In genomic region chr10:5464521-5464920, GRCh38 we compare ENCODE assay signal across 16 cellular contexts. TPM values are rescaled to one million over a fixed set of nuclear protein-coding genes. Genes with fewer than 3 reads are reported as not detected.
DNase-seq lines count a peak whose midpoint lies in the region; ATAC-seq and TF ChIP-seq lines count a peak whose summit lies in the region.
"Had no signal": no experiment of that assay in that cellular context is flagged by ENCODE, and none has a peak within 500 bp of the region (broad histone marks: within the 10 kb centered on the region; RNA-seq: fewer than 3 reads in every experiment).

No MANE protein-coding gene starts in this region.

- peaks cover 24% of the 10 kb centered on the region for H3K36me3 Mint-ChIP-seq in nephron (ENCODE audit: low read depth)
- H3K36me3 Mint-ChIP-seq in T-helper 2 cell treated with Interferon-gamma antibody and Interleukin-4, amounts not matched to agents 5 μg/mL and 100 μg/mL, for 36 hours (ENCODE audit: low read depth): peaks cover 9% of the 10 kb centered on the region

- BruUV-seq in PC-9 (replicated peaks; lab: Mats Ljungman, UMichigan): no TSS peak

- CTCF ChIA-PET in BJ (lab: Yijun Ruan, JAX): interaction anchor here (0.7 kb wide), 1 partner anchor 157 kb away, joined by 3 read pairs; no protein-coding TSS in a partner anchor
- CTCF ChIA-PET in PC-9 (lab: Charles Lee): interaction anchor here (1.2 kb wide), 1 partner anchor 85 kb away, joined by 3 read pairs; no protein-coding TSS in a partner anchor

- no peaks in the 10 kb centered on the region for H4K20me1 ChIP-seq in PC-9 (ENCODE audit: insufficient read depth)

- H3K27me3 ChIP-seq in BJ (ENCODE audit: control insufficient read depth, insufficient read depth, low read length): no peaks in the 10 kb centered on the region
- no peaks in the 10 kb centered on the region for H3K27me3 ChIP-seq in PC-9 (ENCODE audit: insufficient read depth, low read depth)
- H3K27me3 ChIP-seq: SJSA1 had no signal

- intact Hi-C loops in PC-9 (cut with micrococcal nuclease; ENCODE audit: unreplicated experiment): no loop called here

- H3K36me3 ChIP-seq in BJ (ENCODE audit: control insufficient read depth, insufficient read depth, low read length) (0 out of 2 replicates have a peak, but pooled peaks cover 1% of the 10 kb centered on the region), PC-9 (ENCODE audit: low read depth) (no peaks in the 10 kb centered on the region; the same call in 1 of the 2 replicates)

- TF ChIP-seq CTCF in BJ (IDR thresholded peaks at IDR 0.05; ENCODE audit: insufficient read depth, low read depth, low read length): 0 out of 2 replicates have a peak, but pooled peaks have one; percentile 1
- no peak for TF ChIP-seq CTCF in PC-9 (conservative IDR thresholded peaks at IDR 0.05)
- TF ChIP-seq CTCF in epithelial cell of esophagus (IDR thresholded peaks at IDR 0.05; ENCODE audit: insufficient read depth, low read depth, low read length, missing control alignments): peak; percentile 25
- TF ChIP-seq CTCF in nephron (IDR thresholded peaks at IDR 0.05; ENCODE audit: unreplicated experiment in 3 of 3): no peak

- ATAC-seq in GM18519 (IDR thresholded peaks at IDR 0.05; ENCODE audit: low FRiP score, unreplicated experiment): no peak
- ATAC-seq in HG02885 (IDR thresholded peaks at IDR 0.05; ENCODE audit: poor library complexity, unreplicated experiment): no peak

- DNase-seq in BJ (ENCODE audit: low read depth) (no peak), PC-9 (no peak), epithelial cell of esophagus (ENCODE audit: low read depth) (peak; percentile 45), NCI-H2196 treated with DMSO at 0.1 percent for 48 hours (lab: John Stamatoyannopoulos, UW; ENCODE audit: unreplicated experiment) (no peak)
- DNase-seq in T-helper 2 cell treated with Interferon-gamma antibody and Interleukin-4, amounts not matched to agents 5 μg/mL and 100 μg/mL, for 36 hours (ENCODE audit: low spot score): no peak
- DNase-seq: NCI-H1417, NCI-H187, NCI-H345, NCI-H524 treated with DMSO at 0.1 percent for 48 hours had no signal

- H3K4me1 ChIP-seq in PC-9 (replicated peaks; ENCODE audit: insufficient read depth): peaks cover 30% of the 10 kb centered on the region
- H3K4me1 ChIP-seq: HAP-1, SJSA1 had no signal

- no peak overlapping the region for H2AFZ ChIP-seq in PC-9

- H3K9me3 ChIP-seq in PC-9 (ENCODE audit: insufficient read depth, low read depth): no peaks in the 10 kb centered on the region
- H3K9me3 ChIP-seq: HAP-1 had no signal

- no peak overlapping the region for H3K4me3 Mint-ChIP-seq in nephron
- H3K4me3 Mint-ChIP-seq in T-helper 2 cell treated with Interferon-gamma antibody and Interleukin-4, amounts not matched to agents 5 μg/mL and 100 μg/mL, for 36 hours: no peak overlapping the region

- H3K27me3 Mint-ChIP-seq in nephron (ENCODE audit: low read depth): peaks cover 4% of the 10 kb centered on the region
- no peaks in the 10 kb centered on the region for H3K27me3 Mint-ChIP-seq in T-helper 2 cell treated with Interferon-gamma antibody and Interleukin-4, amounts not matched to agents 5 μg/mL and 100 μg/mL, for 36 hours (ENCODE audit: low read depth)

- H3K4me1 Mint-ChIP-seq in nephron: peaks cover 77% of the 10 kb centered on the region
- H3K4me1 Mint-ChIP-seq in T-helper 2 cell treated with Interferon-gamma antibody and Interleukin-4, amounts not matched to agents 5 μg/mL and 100 μg/mL, for 36 hours (ENCODE audit: low read depth): no peaks in the 10 kb centered on the region

- POLR2A ChIA-PET in BJ (lab: Charles Lee) (no interaction called here), PC-9 (lab: Charles Lee; ENCODE audit: unreplicated experiment) (no interaction called here)

- no peaks in the 10 kb centered on the region for H3K9me2 ChIP-seq in PC-9 (ENCODE audit: insufficient read depth)

- peaks cover 49% of the 10 kb centered on the region for H3F3A ChIP-seq in PC-9 (ENCODE audit: insufficient read depth, low read depth)

- H3K4me3 ChIP-seq in BJ (ENCODE audit: low read depth, low read length) (no peak overlapping the region), PC-9 (no peak overlapping the region), epithelial cell of esophagus (ENCODE audit: low read length) (no peak overlapping the region)
- H3K4me3 ChIP-seq: HAP-1, SJSA1 had no signal

- H3K79me2 ChIP-seq in PC-9 (ENCODE audit: low read depth): 0 out of 2 replicates have a peak, but pooled peaks cover 4% of the 10 kb centered on the region

- H3K9me3 Mint-ChIP-seq in nephron: no peaks in the 10 kb centered on the region
- no peaks in the 10 kb centered on the region for H3K9me3 Mint-ChIP-seq in T-helper 2 cell treated with Interferon-gamma antibody and Interleukin-4, amounts not matched to agents 5 μg/mL and 100 μg/mL, for 36 hours

- H3K4me2 ChIP-seq in PC-9: no peak overlapping the region

- H3K27ac ChIP-seq in PC-9: peak overlapping the region; percentile 91; the same call in 1 of the 2 replicates
- H3K27ac ChIP-seq: C4-2B, SJSA1 had no signal

- H3K27ac Mint-ChIP-seq in nephron: peak overlapping the region in 2 of 3 experiments; percentile 54 to 99
- no peak overlapping the region for H3K27ac Mint-ChIP-seq in T-helper 2 cell treated with Interferon-gamma antibody and Interleukin-4, amounts not matched to agents 5 μg/mL and 100 μg/mL, for 36 hours

RNA-seq across cellular contexts. Expression of gene CALML5, which starts 34.8 kb away (rescaled TPM):
- not detected in 2 replicates for polyA plus RNA-seq in BJ (2011; rRNA removed)
- not detected in 2 replicates for polyA minus RNA-seq in BJ (2011; rRNA and poly(A)+ RNA removed)
- total RNA-seq in PC-9 (2021): 3.0 and 6.3 TPM in 2 replicates
- total RNA-seq: M059J, SJSA1 had no signal

RNA-seq across cellular contexts. Expression of gene NET1, which starts 52.2 kb away (rescaled TPM):
- 62.5 and 70.1 TPM in 2 replicates for polyA plus RNA-seq in BJ (2011; rRNA removed)
- polyA minus RNA-seq in BJ (2011; rRNA and poly(A)+ RNA removed): 103 and 151 TPM in 2 replicates
- total RNA-seq in PC-9 (2021): 150 and 161 TPM in 2 replicates

RNA-seq across cellular contexts. Expression of gene TUBAL3, which starts 59.9 kb away (rescaled TPM):
- not detected in 2 replicates for polyA plus RNA-seq in BJ (2011; rRNA removed)
- polyA minus RNA-seq in BJ (2011; rRNA and poly(A)+ RNA removed): not detected in 2 replicates
- total RNA-seq in PC-9 (2021): 0.35 and 0.52 TPM in 2 replicates
- total RNA-seq: M059J, SJSA1 had no signal

Comparison
In these comparisons a context has a peak if more than half of its experiments do, and no peak if none do; other contexts are left out.
1. CTCF ChIP-seq: peak in BJ (single experiment) and epithelial cell of esophagus (single experiment); none in PC-9 (single experiment) and nephron (0 of 3).